Comparison of ENCODE assay signal across 12 cellular contexts in genomic region chr6:137237413-137238170, GRCh38.
DNase-seq lines count a peak whose midpoint lies in the region; ATAC-seq lines count a peak whose summit lies in the region.
"Had no signal": no experiment of that assay in that cellular context is flagged by ENCODE, and none has a peak within 500 bp of the region (broad histone marks: within the 10 kb centered on the region; RNA-seq: fewer than 3 reads in every experiment).

No MANE protein-coding gene starts in this region.

- ATAC-seq in HG03025 (IDR thresholded peaks at IDR 0.05; ENCODE audit: low FRiP score, unreplicated experiment): no peak

- peak overlapping the region; percentile 11 for H3K27ac ChIP-seq in substantia nigra (ENCODE audit: low read depth, low read length, poor library complexity, severe bottlenecking)

- DNase-seq in SKM-1 treated with dmso at 0.1 percent for 144 hours (lab: John Stamatoyannopoulos, UW; ENCODE audit: unreplicated experiment): peak; percentile 8
- DNase-seq in SKM-1 (lab: John Stamatoyannopoulos, UW; ENCODE audit: unreplicated experiment): no peak
- peak; percentile 26 for DNase-seq in T1000 (lab: John Stamatoyannopoulos, UW)
- peak; percentile 85 for DNase-seq in glomerular visceral epithelial cell (ENCODE audit: extremely low spot score)
- DNase-seq in substantia nigra (lab: John Stamatoyannopoulos, UW): no peak
- no peak for DNase-seq in SHP77 (lab: John Stamatoyannopoulos, UW)
- no peak for DNase-seq in NCI-H2227 treated with DMSO at 0.1 percent for 48 hours (lab: John Stamatoyannopoulos, UW)
- DNase-seq: activated T-cell treated with anti-CD3 and anti-CD28 coated beads, Interleukin-2, amount 50 U/mL, for 48 hours; effector memory CD4-positive, alpha-beta T cell; NCI-H2081; stimulated activated CD4-positive, alpha-beta T cell treated with anti-CD3 and anti-CD28 coated beads, Interleukin-2, amount 100 ng/mL, for 48 hours had no signal

Comparison
In these comparisons a context has a peak if more than half of its experiments do, and no peak if none do; other contexts are left out.
1. DNase-seq: peak in SKM-1 treated with dmso at 0.1 percent for 144 hours (single experiment), T1000 (single experiment) and glomerular visceral epithelial cell (single experiment); none in SKM-1 (single experiment), substantia nigra (0 of 49), SHP77 (0 of 2) and NCI-H2227 treated with DMSO at 0.1 percent for 48 hours (single experiment).